Comparison of ENCODE assay signal across 12 cellular contexts in the genomic region with DNA sequence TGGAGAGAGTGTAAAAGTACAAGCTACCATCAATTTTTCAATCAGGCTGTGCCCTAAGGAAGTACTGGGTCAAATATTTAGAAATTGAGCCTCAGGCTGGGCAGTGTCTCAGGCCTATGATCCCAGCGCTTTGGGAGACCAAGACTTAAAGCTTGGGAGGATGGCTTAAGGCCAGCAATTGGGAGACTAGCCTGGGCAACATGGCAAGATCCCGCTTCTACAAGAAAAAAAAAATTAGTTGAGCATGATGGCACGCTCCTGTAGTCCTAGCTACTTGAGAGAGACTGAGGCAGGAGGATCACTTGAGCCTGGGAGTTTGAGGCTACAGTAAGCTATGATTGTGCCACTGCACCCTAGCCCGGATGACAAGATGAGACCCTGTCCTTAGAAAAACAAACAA. TPM values are rescaled to one million over a fixed set of nuclear protein-coding genes. Genes with fewer than 3 reads are reported as not detected.
DNase-seq lines count a peak whose midpoint lies in the region; ATAC-seq and TF ChIP-seq lines count a peak whose summit lies in the region.
"Had no signal": no experiment of that assay in that cellular context is flagged by ENCODE, and none has a peak within 500 bp of the region (broad histone marks: within the 10 kb centered on the region; RNA-seq: fewer than 3 reads in every experiment).

No MANE protein-coding gene starts in this region.

- H3K27ac Mint-ChIP-seq in CD4-positive, CD25-positive, alpha-beta regulatory T cell: peak overlapping the region; percentile 98 to 100 (median 100)
- peak overlapping the region; percentile 99 to 100 (median 100) for H3K27ac Mint-ChIP-seq in brain

- no peaks in the 10 kb centered on the region for H3K9me3 ChIP-seq in CD4-positive, CD25-positive, alpha-beta regulatory T cell (ENCODE audit: control insufficient read depth in 2 of 2, low read length in 2 of 2)
- no peaks in the 10 kb centered on the region for H3K9me3 ChIP-seq in KOPT-K1 (ENCODE audit: insufficient read depth, low read length, poor library complexity, severe bottlenecking)
- H3K9me3 ChIP-seq in neutrophil: no peaks in the 10 kb centered on the region
- H3K9me3 ChIP-seq: HAP-1 had no signal

- peaks cover 4% of the 10 kb centered on the region for H3K27me3 Mint-ChIP-seq in CD4-positive, CD25-positive, alpha-beta regulatory T cell
- H3K27me3 Mint-ChIP-seq in brain: peaks cover 16% of the 10 kb centered on the region

- peaks cover 0 to 2% (median 0%) of the 10 kb centered on the region in 7 donors for H3K9me3 Mint-ChIP-seq in CD4-positive, CD25-positive, alpha-beta regulatory T cell
- no peaks in the 10 kb centered on the region for H3K9me3 Mint-ChIP-seq in brain

- peak overlapping the region; percentile 68 to 99 (median 94) for H3K4me3 Mint-ChIP-seq in CD4-positive, CD25-positive, alpha-beta regulatory T cell
- H3K4me3 Mint-ChIP-seq in brain: peak overlapping the region; percentile 96 to 100 (median 100)

- no peaks in the 10 kb centered on the region for H3K36me3 ChIP-seq in CD4-positive, CD25-positive, alpha-beta regulatory T cell (ENCODE audit: control insufficient read depth, insufficient read depth, low read length)
- H3K36me3 ChIP-seq in KOPT-K1 (ENCODE audit: insufficient read depth, low read length) (no peaks in the 10 kb centered on the region), neutrophil (no peaks in the 10 kb centered on the region)
- H3K36me3 ChIP-seq: HAP-1 had no signal

- H3K27ac ChIP-seq in CD4-positive, CD25-positive, alpha-beta regulatory T cell (ENCODE audit: insufficient read depth, low read length, poor library complexity, severe bottlenecking): peak overlapping the region; percentile 98
- H3K27ac ChIP-seq in KOPT-K1 (ENCODE audit: low read depth, low read length, poor library complexity, severe bottlenecking) (peak overlapping the region; percentile 97), neutrophil (peak overlapping the region; percentile 90)

- no peak overlapping the region for H3K4me3 ChIP-seq in CD4-positive, CD25-positive, alpha-beta regulatory T cell (ENCODE audit: low read depth, low read length)
- no peak overlapping the region for H3K4me3 ChIP-seq in neutrophil (ENCODE audit: low read depth in 1 of 2, low read length in 1 of 2)

- TF ChIP-seq CTCF in brain (conservative IDR thresholded peaks at IDR 0.05): no peak
- no peak for TF ChIP-seq CTCF in neutrophil (IDR thresholded peaks at IDR 0.05)

- peaks cover 33% of the 10 kb centered on the region for H3K4me1 ChIP-seq in CD4-positive, CD25-positive, alpha-beta regulatory T cell (ENCODE audit: control insufficient read depth, insufficient read depth, low read length, poor library complexity, severe bottlenecking)
- peaks cover 31 to 41% of the 10 kb centered on the region in 2 experiments for H3K4me1 ChIP-seq in neutrophil (ENCODE audit: control insufficient read depth in 1 of 2, insufficient read depth in 1 of 2, low read depth in 1 of 2, low read length in 1 of 2)

- no peak for DNase-seq in CD4-positive, CD25-positive, alpha-beta regulatory T cell
- DNase-seq in AG08396 (ENCODE audit: low spot score) (no peak), DMS114 treated with DMSO at 0.1 percent for 48 hours (lab: John Stamatoyannopoulos, UW; ENCODE audit: unreplicated experiment) (no peak), GOT3 (lab: John Stamatoyannopoulos, UW) (no peak)
- DNase-seq: DMS79 treated with DMSO at 0.1 percent for 48 hours, NCI-H146, Right ventricle myocardium superior had no signal

- no peaks in the 10 kb centered on the region for H3K36me3 Mint-ChIP-seq in CD4-positive, CD25-positive, alpha-beta regulatory T cell
- H3K36me3 Mint-ChIP-seq in brain: no peaks in the 10 kb centered on the region

- H3K4me1 Mint-ChIP-seq in CD4-positive, CD25-positive, alpha-beta regulatory T cell: peaks cover 25 to 50% (median 39%) of the 10 kb centered on the region in 4 donors
- peaks cover 39% of the 10 kb centered on the region for H3K4me1 Mint-ChIP-seq in brain

- ATAC-seq in CD4-positive, CD25-positive, alpha-beta regulatory T cell (ENCODE audit: low read depth in 2 of 2): no peak
- no peak for ATAC-seq in HG02840 (IDR thresholded peaks at IDR 0.05; ENCODE audit: low FRiP score, unreplicated experiment)

- H3K27me3 ChIP-seq in CD4-positive, CD25-positive, alpha-beta regulatory T cell (ENCODE audit: control insufficient read depth, insufficient read depth, low read length): no peaks in the 10 kb centered on the region
- H3K27me3 ChIP-seq in neutrophil: peaks cover 7% of the 10 kb centered on the region

RNA-seq across cellular contexts. Expression of a gene that starts 2.0 kb away (rescaled TPM):
- 92.9 TPM for total RNA-seq in CD4-positive, CD25-positive, alpha-beta regulatory T cell
- polyA plus RNA-seq in CD4-positive, CD25-positive, alpha-beta regulatory T cell: 10 to 100 TPM in 3 of 4 donors, 1 to 10 TPM in 1; 9.3 to 12.6 (median 11.2) TPM
- 23.7 TPM for polyA plus RNA-seq in brain (ENCODE audit: insufficient read depth, low read depth, low replicate concordance)
